Comparison of ENCODE assay signal across 8 cellular contexts in genomic region chr19:40464059-40465024, GRCh38. TPM values are rescaled to one million over a fixed set of nuclear protein-coding genes. Genes with fewer than 3 reads are reported as not detected.
DNase-seq lines count a peak whose midpoint lies in the region; TF ChIP-seq lines count a peak whose summit lies in the region.

No MANE protein-coding gene starts in this region.

- peaks cover 4% of the 10 kb centered on the region; the same call in 1 of the 2 replicates for H3K27me3 ChIP-seq in ACC112 (ENCODE audit: insufficient read depth, low read length)

- peaks cover 9% of the 10 kb centered on the region for H3K79me2 ChIP-seq in ACC112 (ENCODE audit: control insufficient read depth, insufficient read depth, low read length, unreplicated experiment)

- peaks cover 13% of the 10 kb centered on the region for H3K4me1 ChIP-seq in ACC112 (ENCODE audit: control insufficient read depth, insufficient read depth, low read length, unreplicated experiment)

- H2AFZ ChIP-seq in ACC112 (ENCODE audit: low read length, unreplicated experiment): peak overlapping the region; percentile 54

- peak overlapping the region; percentile 71 for H3K27ac ChIP-seq in ACC112 (ENCODE audit: low read depth, low read length)

- TF ChIP-seq CTCF in GM20000 (IDR thresholded peaks at IDR 0.05; ENCODE audit: extremely low read depth, missing control alignments) (peak; percentile 55), choroid plexus epithelial cell (conservative IDR thresholded peaks at IDR 0.05; ENCODE audit: low read depth, low read length) (peak; percentile 92)

- no peaks in the 10 kb centered on the region for H3K36me3 ChIP-seq in ACC112 (ENCODE audit: insufficient read depth, low read length)

- peak; percentile 66 for DNase-seq in GM20000 (ENCODE audit: low spot score)
- peak; percentile 94 for DNase-seq in NCI-H2227 treated with DMSO at 0.1 percent for 48 hours (lab: John Stamatoyannopoulos, UW)
- DNase-seq in activated CD4-positive, alpha-beta T cell treated with anti-CD3 and anti-CD28 coated beads for 1 hour: peak; percentile 58
- DNase-seq in choroid plexus epithelial cell (ENCODE audit: low read depth): peak; percentile 94
- DNase-seq in kidney tubule cell (ENCODE audit: low spot score): peak; percentile 89
- peak; percentile 86 for DNase-seq in stimulated activated CD4-positive, alpha-beta T cell treated with anti-CD3 and anti-CD28 coated beads, Interleukin-15, amount 100 ng/mL, for 24 hours
- no peak for DNase-seq in mesenteric fat pad (ENCODE audit: low spot score)

- H3K4me3 ChIP-seq in ACC112 (ENCODE audit: low read depth, low read length): peak overlapping the region; percentile 91
- peak overlapping the region; percentile 75 for H3K4me3 ChIP-seq in choroid plexus epithelial cell (ENCODE audit: low read depth, low read length)

RNA-seq across cellular contexts. Expression of gene BLVRB, which starts 1.2 kb away (rescaled TPM):
- total RNA-seq in mesenteric fat pad: 141 TPM

RNA-seq across cellular contexts. Expression of gene SPTBN4, which starts 2.5 kb away (rescaled TPM):
- total RNA-seq in mesenteric fat pad: 6.1 TPM

RNA-seq across cellular contexts. Expression of gene SERTAD3, which starts 20.2 kb away (rescaled TPM):
- 40.7 TPM for total RNA-seq in mesenteric fat pad

RNA-seq across cellular contexts. Expression of gene SERTAD1, which starts 38.5 kb away (rescaled TPM):
- 20.2 TPM for total RNA-seq in mesenteric fat pad

RNA-seq across cellular contexts. Expression of gene PRX, which starts 51.2 kb away (rescaled TPM):
- total RNA-seq in mesenteric fat pad: 2.3 TPM
